Comparison of ENCODE assay signal across 15 cellular contexts in genomic region chr17:57260325-57261083, GRCh38. TPM values are rescaled to one million over a fixed set of nuclear protein-coding genes. Genes with fewer than 3 reads are reported as not detected.
DNase-seq lines count a peak whose midpoint lies in the region; ATAC-seq, FAIRE-seq and TF ChIP-seq lines count a peak whose summit lies in the region.
"Had no signal": no experiment of that assay in that cellular context is flagged by ENCODE, and none has a peak within 500 bp of the region (broad histone marks: within the 10 kb centered on the region; RNA-seq: fewer than 3 reads in every experiment).

No MANE protein-coding gene starts in this region.

- H3K27me3 ChIP-seq in BLaER1 (no peaks in the 10 kb centered on the region), H9 (ENCODE audit: insufficient read depth, low read length) (no peaks in the 10 kb centered on the region; the same call in 1 of the 2 replicates), iPS-15b (ENCODE audit: control insufficient read depth, insufficient read depth, low read length) (peaks cover 13% of the 10 kb centered on the region), right atrium auricular region (no peaks in the 10 kb centered on the region)

- H3K36me3 ChIP-seq in BLaER1: peaks cover 67% of the 10 kb centered on the region
- peaks cover 5% of the 10 kb centered on the region for H3K36me3 ChIP-seq in iPS-15b (ENCODE audit: control insufficient read depth, insufficient read depth, low read length)
- peaks cover 19% of the 10 kb centered on the region for H3K36me3 ChIP-seq in right atrium auricular region

- H4K5ac ChIP-seq in H9 (ENCODE audit: insufficient read length, low read depth, low read length): no peak overlapping the region

- no peak overlapping the region for H2AK5ac ChIP-seq in H9 (ENCODE audit: insufficient read length, low read length)

- no peak for DNase-seq in H9
- no peak for DNase-seq in WTC11 (ENCODE audit: low spot score)
- no peak for DNase-seq in stimulated activated CD4-positive, alpha-beta T cell treated with anti-CD3 and anti-CD28 coated beads, Interleukin-15, amount 100 ng/mL, for 24 hours
- no peak for DNase-seq in COLO829 (ENCODE audit: low spot score)
- DNase-seq in urothelium cell line (ENCODE audit: low spot score): no peak
- no peak for DNase-seq in right atrium auricular region (ENCODE audit: low spot score)
- DNase-seq: activated CD8-positive, alpha-beta memory T cell treated with anti-CD3 and anti-CD28 coated beads, Interleukin-2, amount 50 U/mL, for 4 hours; GF-D8; NCI-H526; SHP77 had no signal

- H3K56ac ChIP-seq in H9 (ENCODE audit: insufficient read length, low read depth, low read length): no peak overlapping the region

- no CpG with 5 or more reads among the region's 7 CpGs for WGBS in H9 (ENCODE audit: extremely low coverage, insufficient read length, low lambda C conversion rate)

- H3K9ac ChIP-seq in BLaER1 (peak overlapping the region; percentile 95), H9 (ENCODE audit: extremely low read depth, insufficient read length, low read length) (no peak overlapping the region), iPS-15b (ENCODE audit: low read depth, low read length) (no peak overlapping the region)

- H3K27ac Mint-ChIP-seq in H9 (peak overlapping the region in 2 of 3 experiments; percentile 94 to 99; a peak in 5 of 7 replicates), WTC11 (peak overlapping the region; percentile 46)

- peak overlapping the region; percentile 81; the same call in 1 of the 2 replicates for H3K14ac ChIP-seq in H9 (ENCODE audit: insufficient read depth, low read length)

- no peaks in the 10 kb centered on the region for H3K79me2 ChIP-seq in H9 (ENCODE audit: insufficient read depth, low read length)

- ATAC-seq in WTC11: no peak

- H3K79me1 ChIP-seq in H9 (ENCODE audit: insufficient read depth, low read depth, low read length, poor library complexity, severe bottlenecking): no peaks in the 10 kb centered on the region

- TF ChIP-seq CTCF in H9 (conservative IDR thresholded peaks at IDR 0.05) (no peak), WTC11 (IDR thresholded peaks at IDR 0.05) (no peak), right atrium auricular region (IDR thresholded peaks at IDR 0.05) (no peak)

- peak overlapping the region; percentile 95 for H3K27ac ChIP-seq in BLaER1
- H3K27ac ChIP-seq in H9 (ENCODE audit: insufficient read length, low read depth, low read length): peak overlapping the region; percentile 49
- H3K27ac ChIP-seq in right atrium auricular region: no peak overlapping the region
- H3K27ac ChIP-seq: HL-60 had no signal

- H4K20me1 ChIP-seq in BLaER1 (peaks cover 66% of the 10 kb centered on the region), H9 (ENCODE audit: control insufficient read depth, insufficient read depth, insufficient read length) (no peaks in the 10 kb centered on the region)

- CTCF ChIA-PET in WTC11 (lab: Charles Lee): interaction anchor here (0.6 to 3.3 kb wide), 3 partner anchors 17 to 180 kb away, joined by 3 to 22 read pairs (median 5); no protein-coding TSS in a partner anchor

- H3K9me3 Mint-ChIP-seq in H9 (no peaks in the 10 kb centered on the region), WTC11 (no peaks in the 10 kb centered on the region)

- peak overlapping the region; percentile 76 for H2BK20ac ChIP-seq in H9 (ENCODE audit: low read depth, low read length, poor library complexity, severe bottlenecking)

- no peak overlapping the region for H4K91ac ChIP-seq in H9 (ENCODE audit: insufficient read length, low read depth, low read length)

- peak overlapping the region; percentile 92 for H3K18ac ChIP-seq in H9 (ENCODE audit: insufficient read length, low read depth, low read length)

- peaks cover 21% of the 10 kb centered on the region for H3K23me2 ChIP-seq in H9 (ENCODE audit: insufficient read length, low read depth, low read length, poor library complexity, severe bottlenecking)

- no peak overlapping the region for H2BK5ac ChIP-seq in H9 (ENCODE audit: insufficient read length, low read length)

- H3T11ph ChIP-seq in H9 (ENCODE audit: low read length): peak overlapping the region; percentile 98

- H3K4ac ChIP-seq in H9 (ENCODE audit: low read depth, low read length): peak overlapping the region; percentile 80; the same call in 1 of the 2 replicates

- H3K9me3 ChIP-seq in BLaER1 (no peaks in the 10 kb centered on the region), H9 (ENCODE audit: control insufficient read depth, low read depth, low read length) (no peaks in the 10 kb centered on the region), iPS-15b (ENCODE audit: control insufficient read depth, insufficient read depth, low read length) (no peaks in the 10 kb centered on the region), right atrium auricular region (no peaks in the 10 kb centered on the region)

- H4K8ac ChIP-seq in H9 (replicated peaks; ENCODE audit: insufficient read length, low read depth, low read length): no peak overlapping the region

- no peak overlapping the region for H3K23ac ChIP-seq in H9 (ENCODE audit: insufficient read length, low read depth, low read length)

- no peak for FAIRE-seq in urothelium cell line (lab: Jason Lieb, UNC)
- FAIRE-seq: H54, keratinocyte had no signal

- H3K4me1 Mint-ChIP-seq in H9 (peaks cover 52 to 66% of the 10 kb centered on the region in 2 experiments), WTC11 (peaks cover 44% of the 10 kb centered on the region)

- H3K4me3 ChIP-seq in BLaER1: peak overlapping the region; percentile 89
- H3K4me3 ChIP-seq in iPS-15b (ENCODE audit: low read depth, low read length): peak overlapping the region; percentile 9
- H3K4me3 ChIP-seq in right atrium auricular region: no peak overlapping the region

- H2BK120ac ChIP-seq in H9 (ENCODE audit: low read depth, low read length, poor library complexity, severe bottlenecking): peak overlapping the region; percentile 75

- H3K4me1 ChIP-seq in BLaER1: peaks cover 56% of the 10 kb centered on the region
- H3K4me1 ChIP-seq in H9 (ENCODE audit: insufficient read depth, low read length): peaks cover 15% of the 10 kb centered on the region
- H3K4me1 ChIP-seq in iPS-15b (ENCODE audit: control insufficient read depth, insufficient read depth, low read length): peaks cover 18% of the 10 kb centered on the region
- peaks cover 0 to 25% of the 10 kb centered on the region in 2 donors for H3K4me1 ChIP-seq in right atrium auricular region

- no peak overlapping the region for H2AFZ ChIP-seq in H9 (ENCODE audit: low read length)

- peaks cover 34 to 61% (median 49%) of the 10 kb centered on the region in 3 experiments; a peak in 6 of 7 replicates for H3K36me3 Mint-ChIP-seq in H9 (ENCODE audit: insufficient read depth in 1 of 3, low read depth in 3 of 3)
- H3K36me3 Mint-ChIP-seq in WTC11: peaks cover 48% of the 10 kb centered on the region

- peak overlapping the region; percentile 42 for H2BK12ac ChIP-seq in H9 (ENCODE audit: insufficient read length, low read depth, low read length)

- H3K4me2 ChIP-seq in BLaER1: peak overlapping the region; percentile 99
- H3K4me2 ChIP-seq in H9 (ENCODE audit: insufficient read depth, insufficient read length, low read length): peak overlapping the region; percentile 73

- peak overlapping the region; percentile 81 to 89 for H3K4me3 Mint-ChIP-seq in H9
- peak overlapping the region; percentile 93 for H3K4me3 Mint-ChIP-seq in WTC11

- no peak overlapping the region for H2BK15ac ChIP-seq in H9 (ENCODE audit: low read depth, low read length)

- H3K27me3 Mint-ChIP-seq in H9 (ENCODE audit: low read depth): peaks cover 4% of the 10 kb centered on the region
- H3K27me3 Mint-ChIP-seq in WTC11 (ENCODE audit: low read depth): peaks cover 4% of the 10 kb centered on the region

- POLR2A ChIA-PET in WTC11 (lab: Charles Lee): no interaction called here

TF ChIP-seq in WTC11, 78 proteins besides CTCF, POLR2A, EP300 and RAD21 (continues in another document):
- TF ChIP-seq EMX1 (CRISPR knock-in tag; IDR thresholded peaks at IDR 0.05): no peak
- no peak for TF ChIP-seq ZNF512 (CRISPR knock-in tag; IDR thresholded peaks at IDR 0.05; ENCODE audit: borderline replicate concordance)
- no peak for TF ChIP-seq GABPB1 (CRISPR knock-in tag; IDR thresholded peaks at IDR 0.05)
- TF ChIP-seq NR3C1 (CRISPR knock-in tag; conservative IDR thresholded peaks at IDR 0.05; ENCODE audit: low read depth): no peak
- no peak for TF ChIP-seq ZNF425 (CRISPR knock-in tag; conservative IDR thresholded peaks at IDR 0.05)
- no peak for TF ChIP-seq PRRX2 (CRISPR knock-in tag; IDR thresholded peaks at IDR 0.05)
- TF ChIP-seq GRHL2 (CRISPR knock-in tag; IDR thresholded peaks at IDR 0.05; ENCODE audit: insufficient replicate concordance, severe bottlenecking): no peak
- TF ChIP-seq NFE2L1 (CRISPR knock-in tag; IDR thresholded peaks at IDR 0.05): no peak
- no peak for TF ChIP-seq SP1 (CRISPR knock-in tag; conservative IDR thresholded peaks at IDR 0.05)
- no peak for TF ChIP-seq ZBTB21 (CRISPR knock-in tag; IDR thresholded peaks at IDR 0.05; ENCODE audit: borderline replicate concordance)

RNA-seq across cellular contexts. Expression of gene MSI2, which starts 4.2 kb away (rescaled TPM):
- total RNA-seq in H9 (2021) (82.6 and 98.5 TPM in 2 replicates), WTC11 (2021) (79.9 to 87.0 TPM (median 82.1 TPM) in 3 replicates), right atrium auricular region (10 to 100 TPM; 30.1 to 41.1 TPM)

Comparison
In these comparisons a context has a peak if more than half of its experiments do, and no peak if none do; other contexts are left out.
1. H3K27ac ChIP-seq: peak in BLaER1 (single experiment) and H9 (single experiment); none in right atrium auricular region (0 of 2).
2. H3K4me3 ChIP-seq: peak in BLaER1 (single experiment) and iPS-15b (single experiment); none in right atrium auricular region (0 of 2).